Comparison of ENCODE assay signal across 8 cellular contexts in the genomic region with DNA sequence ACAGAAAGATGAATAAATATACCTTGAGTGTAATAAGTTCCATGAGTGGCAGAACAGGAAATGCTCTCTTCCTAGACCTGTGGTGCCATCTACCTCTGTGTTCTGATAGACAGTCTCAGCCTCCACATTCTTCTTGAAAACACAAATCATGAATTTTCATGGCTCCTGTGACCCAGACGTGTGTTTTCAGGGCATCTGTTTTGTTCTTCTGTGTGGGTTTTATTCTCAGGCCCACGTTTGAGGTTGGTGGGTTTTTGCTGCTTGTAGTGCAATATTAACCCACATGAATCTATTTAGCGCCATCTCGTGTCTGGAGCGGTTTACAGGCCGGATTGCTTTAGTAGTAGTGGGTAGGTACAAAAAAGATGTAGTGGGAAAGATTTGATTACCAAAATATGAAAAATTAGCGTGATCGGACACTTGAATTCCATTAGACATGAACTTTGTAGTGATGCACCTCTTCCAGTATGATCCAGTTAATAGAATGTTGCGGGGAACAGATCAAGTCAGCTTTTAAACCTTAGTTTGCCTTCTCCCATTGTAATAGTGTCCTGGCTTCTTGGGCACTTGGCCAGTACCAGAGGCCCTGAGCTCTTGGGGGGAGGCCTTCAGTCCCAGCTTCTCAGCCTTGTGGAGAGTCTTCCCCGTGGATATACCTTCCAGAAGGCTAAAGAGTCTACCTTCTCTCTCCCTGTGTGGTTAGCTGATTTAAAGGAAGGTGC.
DNase-seq lines count a peak whose midpoint lies in the region; FAIRE-seq and TF ChIP-seq lines count a peak whose summit lies in the region.

No MANE protein-coding gene starts in this region.

- H3K9me3 Mint-ChIP-seq in nephron progenitor cell = no peaks in the 10 kb centered on the region
- H3K9me3 Mint-ChIP-seq in mesothelial cell of epicardium = no peaks in the 10 kb centered on the region

- DNase-seq in NCI-H510A treated with DMSO at 0.1 percent for 48 hours (lab: John Stamatoyannopoulos, UW) = peak; percentile 82
- no peak for DNase-seq in NCI-H510A (lab: John Stamatoyannopoulos, UW)
- DNase-seq in HT-29 (ENCODE audit: low spot score) = peak; percentile 57
- DNase-seq in RCC 7860 (ENCODE audit: low spot score) = peak; percentile 15
- DNase-seq in epithelial cell of proximal tubule (ENCODE audit: low read depth) = no peak
- DNase-seq in nephron progenitor cell = peak; percentile 48
- DNase-seq in mesothelial cell of epicardium (ENCODE audit: low spot score in 2 of 2, unreplicated experiment in 2 of 2) = no peak
- no peak for DNase-seq in stomach

- H3K27ac Mint-ChIP-seq in nephron progenitor cell (no peak overlapping the region), mesothelial cell of epicardium (no peak overlapping the region)

- H3K27me3 Mint-ChIP-seq in nephron progenitor cell (ENCODE audit: low read depth, poor library complexity) (no peaks in the 10 kb centered on the region), mesothelial cell of epicardium (ENCODE audit: low read depth) (no peaks in the 10 kb centered on the region)

- no peak overlapping the region for H3K4me3 Mint-ChIP-seq in nephron progenitor cell
- H3K4me3 Mint-ChIP-seq in mesothelial cell of epicardium = no peak overlapping the region

- no peaks in the 10 kb centered on the region for H3K27me3 ChIP-seq in stomach

- TF ChIP-seq POLR2A in stomach (IDR thresholded peaks at IDR 0.05) = no peak

- no peaks in the 10 kb centered on the region for H3K4me1 ChIP-seq in stomach

- no peaks in the 10 kb centered on the region for H3K9me3 ChIP-seq in stomach

- H3K4me3 ChIP-seq in epithelial cell of proximal tubule (ENCODE audit: low read depth, low read length) (no peak overlapping the region), stomach (no peak overlapping the region)

- no peak for TF ChIP-seq EP300 in stomach (IDR thresholded peaks at IDR 0.05)

- TF ChIP-seq CTCF in epithelial cell of proximal tubule (conservative IDR thresholded peaks at IDR 0.05; ENCODE audit: low read depth, low read length) (peak; percentile 82), nephron progenitor cell (IDR thresholded peaks at IDR 0.05) (peak; percentile 54), mesothelial cell of epicardium (IDR thresholded peaks at IDR 0.05; ENCODE audit: unreplicated experiment) (no peak), stomach (IDR thresholded peaks at IDR 0.05) (peak in 3 of 7 experiments; percentile 9 to 22 (median 15))

- intact Hi-C loops in stomach (cut with DNase I; ENCODE audit: low total_unique reads) = no loop called here

- WGBS in stomach, 5 donors = 17 to 26% (median 22%) methylated on average over 10 of the region's 10 CpGs

- H3K27ac ChIP-seq in stomach = no peak overlapping the region

- H3K36me3 ChIP-seq in stomach = no peaks in the 10 kb centered on the region

- H3K4me1 Mint-ChIP-seq in nephron progenitor cell (peaks cover 10% of the 10 kb centered on the region), mesothelial cell of epicardium (peaks cover 4% of the 10 kb centered on the region)

- peaks cover 10% of the 10 kb centered on the region for H3K36me3 Mint-ChIP-seq in nephron progenitor cell (ENCODE audit: low read depth)
- H3K36me3 Mint-ChIP-seq in mesothelial cell of epicardium = no peaks in the 10 kb centered on the region

- FAIRE-seq in RCC 7860 (lab: Jason Lieb, UNC) = no peak

Comparison
In these comparisons a context has a peak if more than half of its experiments do, and no peak if none do; other contexts are left out.
1. DNase-seq: peak in NCI-H510A treated with DMSO at 0.1 percent for 48 hours (single experiment), HT-29 (single experiment), RCC 7860 (single experiment) and nephron progenitor cell (single experiment); none in NCI-H510A (single experiment), epithelial cell of proximal tubule (single experiment), mesothelial cell of epicardium (0 of 2) and stomach (single experiment).